8 cellular contexts compared by ENCODE assay signal in genomic region chr17:74211141-74211928, GRCh38. TPM values are rescaled to one million over a fixed set of nuclear protein-coding genes. Genes with fewer than 3 reads are reported as not detected.
DNase-seq lines count a peak whose midpoint lies in the region; ATAC-seq and TF ChIP-seq lines count a peak whose summit lies in the region.

No MANE protein-coding gene starts in this region.

- H3K27me3 Mint-ChIP-seq in activated T-cell treated with anti-CD3 and anti-CD28 coated beads, Interleukin-2, amount 50 U/mL, for 24 hours: no peaks in the 10 kb centered on the region
- H3K27me3 Mint-ChIP-seq in glutamatergic neuron (ENCODE audit: unreplicated experiment): peaks cover 13% of the 10 kb centered on the region

- peak overlapping the region; percentile 93 for H3K27ac Mint-ChIP-seq in activated T-cell treated with anti-CD3 and anti-CD28 coated beads, Interleukin-2, amount 50 U/mL, for 24 hours
- H3K27ac Mint-ChIP-seq in glutamatergic neuron (ENCODE audit: unreplicated experiment): peak overlapping the region; percentile 99

- H3K36me3 Mint-ChIP-seq in activated T-cell treated with anti-CD3 and anti-CD28 coated beads, Interleukin-2, amount 50 U/mL, for 24 hours (ENCODE audit: low read depth): peaks cover 56% of the 10 kb centered on the region
- H3K36me3 Mint-ChIP-seq in glutamatergic neuron (ENCODE audit: unreplicated experiment): no peaks in the 10 kb centered on the region

- TF ChIP-seq CTCF in glutamatergic neuron (IDR thresholded peaks at IDR 0.05; ENCODE audit: partially characterized antibody, unreplicated experiment): no peak

- peaks cover 87% of the 10 kb centered on the region for H3K4me1 Mint-ChIP-seq in activated T-cell treated with anti-CD3 and anti-CD28 coated beads, Interleukin-2, amount 50 U/mL, for 24 hours (ENCODE audit: low read depth)
- H3K4me1 Mint-ChIP-seq in glutamatergic neuron (ENCODE audit: low read depth, unreplicated experiment): peaks cover 45% of the 10 kb centered on the region

- DNase-seq in activated CD8-positive, alpha-beta memory T cell treated with anti-CD3 and anti-CD28 coated beads for 24 hours: peak; percentile 79
- no peak for DNase-seq in activated CD8-positive, alpha-beta memory T cell treated with anti-CD3 and anti-CD28 coated beads, Interleukin-2, amount 50 U/mL, for 4 hours
- peak; percentile 66 for DNase-seq in activated T-cell treated with anti-CD3 and anti-CD28 coated beads, Interleukin-2, amount 50 U/mL, for 24 hours
- DNase-seq in glutamatergic neuron (no peak), NCI-H2081 treated with DMSO at 0.1 percent for 48 hours (lab: John Stamatoyannopoulos, UW) (no peak), OCI-M2 (lab: John Stamatoyannopoulos, UW; ENCODE audit: unreplicated experiment) (no peak)

- H3K9me3 Mint-ChIP-seq in activated T-cell treated with anti-CD3 and anti-CD28 coated beads, Interleukin-2, amount 50 U/mL, for 24 hours: no peaks in the 10 kb centered on the region
- peaks cover 18% of the 10 kb centered on the region for H3K9me3 Mint-ChIP-seq in glutamatergic neuron (ENCODE audit: unreplicated experiment)

- H3K4me3 Mint-ChIP-seq in activated T-cell treated with anti-CD3 and anti-CD28 coated beads, Interleukin-2, amount 50 U/mL, for 24 hours: peak overlapping the region; percentile 68
- H3K4me3 Mint-ChIP-seq in glutamatergic neuron (ENCODE audit: unreplicated experiment): peak overlapping the region; percentile 97

- peak overlapping the region; percentile 94 for H3K27ac ChIP-seq in temporal lobe (ENCODE audit: low read depth, low read length)

- no peak for ATAC-seq in HG03520 (IDR thresholded peaks at IDR 0.05; ENCODE audit: unreplicated experiment)

RNA-seq across cellular contexts. Expression of gene TTYH2, which starts 2.0 kb away (rescaled TPM):
- total RNA-seq in glutamatergic neuron (ENCODE audit: unreplicated experiment): 121 TPM
- 6.4 TPM for total RNA-seq in temporal lobe

RNA-seq across cellular contexts. Expression of gene RPL38, which starts 7.9 kb away (rescaled TPM):
- 600 TPM for total RNA-seq in glutamatergic neuron (ENCODE audit: unreplicated experiment)
- 757 TPM for total RNA-seq in temporal lobe

Comparison
In these comparisons a context has a peak if more than half of its experiments do, and no peak if none do; other contexts are left out.
1. DNase-seq: peak in activated CD8-positive, alpha-beta memory T cell treated with anti-CD3 and anti-CD28 coated beads for 24 hours (single experiment) and activated T-cell treated with anti-CD3 and anti-CD28 coated beads, Interleukin-2, amount 50 U/mL, for 24 hours (single experiment); none in activated CD8-positive, alpha-beta memory T cell treated with anti-CD3 and anti-CD28 coated beads, Interleukin-2, amount 50 U/mL, for 4 hours (single experiment), glutamatergic neuron (single experiment), NCI-H2081 treated with DMSO at 0.1 percent for 48 hours (single experiment) and OCI-M2 (single experiment).
2. RNA of gene TTYH2, which starts 2.0 kb away (total RNA-seq): 121 TPM in glutamatergic neuron (single experiment); 6.4 TPM in temporal lobe (single experiment); every median in the first group is over 10 times any median in the second.